9 cellular contexts compared by ENCODE assay signal in the genomic region with DNA sequence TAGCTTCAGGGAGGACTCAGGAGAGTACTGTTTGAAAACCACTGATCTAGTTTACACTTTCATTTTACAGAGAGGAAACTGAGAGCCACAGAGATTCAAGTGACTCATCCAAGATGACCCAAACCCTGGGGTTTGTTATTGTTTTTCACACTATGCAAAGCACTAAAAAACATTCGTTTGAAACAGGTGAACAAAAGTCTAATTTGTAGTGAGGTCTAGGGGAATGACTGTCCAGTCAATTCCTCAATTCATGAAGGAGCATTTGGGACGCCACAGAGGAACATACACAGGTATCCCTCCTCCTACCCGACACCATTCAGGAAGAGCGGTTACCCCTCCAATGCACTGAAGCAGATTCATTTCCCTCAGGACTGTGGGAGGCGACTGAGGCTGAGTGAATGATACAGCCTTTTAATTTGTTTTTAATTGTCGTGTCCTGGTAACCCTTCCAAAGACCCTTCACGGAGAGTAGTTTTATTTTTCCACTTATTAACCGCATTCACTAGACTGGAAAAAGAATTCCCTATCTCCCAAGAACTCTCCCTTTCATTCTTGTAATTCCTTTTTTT. TPM values are rescaled to one million over a fixed set of nuclear protein-coding genes. Genes with fewer than 3 reads are reported as not detected.
DNase-seq lines count a peak whose midpoint lies in the region; ATAC-seq and TF ChIP-seq lines count a peak whose summit lies in the region.
"Had no signal": no experiment of that assay in that cellular context is flagged by ENCODE, and none has a peak within 500 bp of the region (broad histone marks: within the 10 kb centered on the region; RNA-seq: fewer than 3 reads in every experiment).

No MANE protein-coding gene starts in this region.

- H3K4me1 ChIP-seq in body of pancreas: no peaks in the 10 kb centered on the region
- no peaks in the 10 kb centered on the region for H3K4me1 ChIP-seq in naive thymus-derived CD4-positive, alpha-beta T cell (ENCODE audit: control insufficient read depth in 2 of 2, insufficient read depth in 2 of 2, low read length in 2 of 2)

- no peak for TF ChIP-seq POLR2A in body of pancreas (IDR thresholded peaks at IDR 0.05)

- peak overlapping the region in 2 of 4 donors; percentile 51 to 55 for H3K27ac ChIP-seq in body of pancreas
- H3K27ac ChIP-seq in naive thymus-derived CD4-positive, alpha-beta T cell (ENCODE audit: low read depth, low read length): no peak overlapping the region

- no peaks in the 10 kb centered on the region for H3K27me3 ChIP-seq in body of pancreas
- no peaks in the 10 kb centered on the region for H3K27me3 ChIP-seq in naive thymus-derived CD4-positive, alpha-beta T cell (ENCODE audit: control insufficient read depth in 2 of 2, insufficient read depth in 2 of 2, low read length in 2 of 2)

- H3K27ac Mint-ChIP-seq in naive thymus-derived CD4-positive, alpha-beta T cell: peak overlapping the region in 1 of 9 donors; percentile 91
- H3K27ac Mint-ChIP-seq in glutamatergic neuron (ENCODE audit: unreplicated experiment): no peak overlapping the region
- H3K27ac Mint-ChIP-seq: activated naive CD8-positive, alpha-beta T cell had no signal

- H3K27me3 Mint-ChIP-seq in naive thymus-derived CD4-positive, alpha-beta T cell: no peaks in the 10 kb centered on the region
- H3K27me3 Mint-ChIP-seq in glutamatergic neuron (ENCODE audit: unreplicated experiment): peaks cover 1% of the 10 kb centered on the region
- H3K27me3 Mint-ChIP-seq: activated naive CD8-positive, alpha-beta T cell had no signal

- no peaks in the 10 kb centered on the region for H3K36me3 ChIP-seq in body of pancreas (replicated peaks in 1 of 2; ENCODE audit: insufficient read depth in 1 of 2, low read depth in 2 of 2)
- H3K36me3 ChIP-seq in naive thymus-derived CD4-positive, alpha-beta T cell (ENCODE audit: control insufficient read depth in 2 of 3, insufficient read depth in 3 of 3, low read length in 3 of 3): no peaks in the 10 kb centered on the region

- POLR2A ChIA-PET in naive thymus-derived CD4-positive, alpha-beta T cell (lab: Charles Lee): no interaction called here

- peaks cover 0 to under 1% (median 0%) of the 10 kb centered on the region in 3 donors for H3K9me3 ChIP-seq in body of pancreas
- peaks cover 0 to 8% (median 0%) of the 10 kb centered on the region in 3 experiments for H3K9me3 ChIP-seq in naive thymus-derived CD4-positive, alpha-beta T cell (ENCODE audit: control insufficient read depth in 2 of 3, low read length in 3 of 3)

- in situ Hi-C loops in ACHN (cut with HindIII; ENCODE audit: low pct_ligation_motif_present, low pct_unique_long_range_greater_than_20kb, low sequenced_read_pairs): no loop called here

- H3K4me3 ChIP-seq in body of pancreas: no peak overlapping the region
- H3K4me3 ChIP-seq in naive thymus-derived CD4-positive, alpha-beta T cell (ENCODE audit: low read length): no peak overlapping the region

- no peak for TF ChIP-seq CTCF in body of pancreas (IDR thresholded peaks at IDR 0.05)
- TF ChIP-seq CTCF in glutamatergic neuron (IDR thresholded peaks at IDR 0.05; ENCODE audit: partially characterized antibody, unreplicated experiment): no peak

- peaks cover 4 to 10% (median 6%) of the 10 kb centered on the region in 5 donors for H3K36me3 Mint-ChIP-seq in naive thymus-derived CD4-positive, alpha-beta T cell
- peaks cover 12% of the 10 kb centered on the region for H3K36me3 Mint-ChIP-seq in glutamatergic neuron (ENCODE audit: unreplicated experiment)

- H3K9me3 Mint-ChIP-seq in naive thymus-derived CD4-positive, alpha-beta T cell: peaks cover 0 to 12% (median 8%) of the 10 kb centered on the region in 11 donors
- H3K9me3 Mint-ChIP-seq in glutamatergic neuron (ENCODE audit: unreplicated experiment): peaks cover 7% of the 10 kb centered on the region

- CTCF ChIA-PET in naive thymus-derived CD4-positive, alpha-beta T cell (lab: Charles Lee): no interaction called here

- peak; percentile 42 for DNase-seq in ACHN
- no peak for DNase-seq in body of pancreas
- no peak for DNase-seq in naive thymus-derived CD4-positive, alpha-beta T cell
- DNase-seq in glutamatergic neuron: no peak
- no peak for DNase-seq in nucleus accumbens (lab: John Stamatoyannopoulos, UW)
- no peak for DNase-seq in COLO829 (ENCODE audit: low spot score)

- H3K4me3 Mint-ChIP-seq in naive thymus-derived CD4-positive, alpha-beta T cell: peak overlapping the region in 1 of 10 donors; percentile 78
- no peak overlapping the region for H3K4me3 Mint-ChIP-seq in glutamatergic neuron (ENCODE audit: unreplicated experiment)
- H3K4me3 Mint-ChIP-seq: activated naive CD8-positive, alpha-beta T cell had no signal

- ATAC-seq in GM19351 (IDR thresholded peaks at IDR 0.05; ENCODE audit: unreplicated experiment) (peak; percentile 99), HG03342 (IDR thresholded peaks at IDR 0.05; ENCODE audit: unreplicated experiment) (peak; percentile 98), body of pancreas (peak; percentile 13)
- ATAC-seq in naive thymus-derived CD4-positive, alpha-beta T cell: peak; percentile 50

- 72 to 77% methylated on average over 8 of the region's 8 CpGs for WGBS in body of pancreas, 2 donors

- intact Hi-C loops in body of pancreas (cut with DNase I): no loop called here
- intact Hi-C loops in naive thymus-derived CD4-positive, alpha-beta T cell (cut with micrococcal nuclease): no loop called here

- peaks cover 0 to 18% (median 0%) of the 10 kb centered on the region in 7 donors for H3K4me1 Mint-ChIP-seq in naive thymus-derived CD4-positive, alpha-beta T cell
- peaks cover 6% of the 10 kb centered on the region for H3K4me1 Mint-ChIP-seq in glutamatergic neuron (ENCODE audit: low read depth, unreplicated experiment)

RNA-seq across cellular contexts. Expression of a gene that starts 30.3 kb away (rescaled TPM):
- total RNA-seq in body of pancreas (under 1 TPM in 1 of 2 donors, not detected in 1; 0.26 TPM), glutamatergic neuron (ENCODE audit: unreplicated experiment) (not detected)
- total RNA-seq in naive thymus-derived CD4-positive, alpha-beta T cell: 1 to 10 TPM in 1 of 5 experiments, under 1 TPM in 3, not detected in 1; 0.13 to 1.6 (median 0.58) TPM
- under 1 TPM; 0.14 to 0.33 TPM for polyA plus RNA-seq in naive thymus-derived CD4-positive, alpha-beta T cell

RNA-seq across cellular contexts. Expression of a gene that starts 52.1 kb away (rescaled TPM):
- 10 to 100 TPM; 12.2 to 20.8 TPM for total RNA-seq in body of pancreas
- 10 to 100 TPM; 11.8 to 41.9 (median 17.7) TPM for total RNA-seq in naive thymus-derived CD4-positive, alpha-beta T cell
- 10 to 100 TPM; 22.1 to 23.0 TPM for polyA plus RNA-seq in naive thymus-derived CD4-positive, alpha-beta T cell
- total RNA-seq in glutamatergic neuron (ENCODE audit: unreplicated experiment): not detected

Comparison
In these comparisons a context has a peak if more than half of its experiments do, and no peak if none do; other contexts are left out.
1. ATAC-seq: peak in every context shown above with its lines; median percentile 99 in GM19351; 98 in HG03342; 50 in naive thymus-derived CD4-positive, alpha-beta T cell; 13 in body of pancreas.
2. RNA of a gene that starts 52.1 kb away (total RNA-seq): 12.2 to 20.8 TPM in body of pancreas and 11.8 to 41.9 TPM in naive thymus-derived CD4-positive, alpha-beta T cell; not detected in glutamatergic neuron (single experiment); every median in the first group is over 10 times any median in the second.